Comparison of ENCODE assay signal across 8 cellular contexts in genomic region chr4:76984127-76984526, GRCh38.
DNase-seq lines count a peak whose midpoint lies in the region; ATAC-seq and TF ChIP-seq lines count a peak whose summit lies in the region.

No MANE protein-coding gene starts in this region.

- no peaks in the 10 kb centered on the region for H3K9me3 ChIP-seq in muscle layer of duodenum (ENCODE audit: control insufficient read depth in 1 of 2, low read length in 2 of 2)

- peaks cover 14 to 23% of the 10 kb centered on the region in 2 donors for H3K4me1 ChIP-seq in muscle layer of duodenum (ENCODE audit: control insufficient read depth in 1 of 2, insufficient read depth in 2 of 2, low read length in 2 of 2)

- H3K36me3 ChIP-seq in brain microvascular endothelial cell (replicated peaks): no peaks in the 10 kb centered on the region
- peaks cover 0 to 9% of the 10 kb centered on the region in 2 donors for H3K36me3 ChIP-seq in muscle layer of duodenum (ENCODE audit: control insufficient read depth in 1 of 2, insufficient read depth in 2 of 2, low read length in 2 of 2)

- peak; percentile 34 for TF ChIP-seq CTCF in AG09309 (IDR thresholded peaks at IDR 0.05; ENCODE audit: control insufficient read depth, insufficient read depth, low read depth, low read length, missing control alignments)
- peak; percentile 48 for TF ChIP-seq CTCF in brain microvascular endothelial cell (IDR thresholded peaks at IDR 0.05; ENCODE audit: low read depth, low read length, missing control alignments)

- H3K27ac ChIP-seq in brain microvascular endothelial cell: peak overlapping the region; percentile 96
- H3K27ac ChIP-seq in muscle layer of duodenum (ENCODE audit: low read length): peak overlapping the region; percentile 34

- in situ Hi-C loops in brain microvascular endothelial cell (cut with HindIII; ENCODE audit: low pct_ligation_motif_present, low sequenced_read_pairs): no loop called here

- DNase-seq in AG09309 (ENCODE audit: low read depth) (no peak), brain microvascular endothelial cell (no peak), NCI-H2196 treated with DMSO at 0.1 percent for 48 hours (lab: John Stamatoyannopoulos, UW; ENCODE audit: unreplicated experiment) (no peak), NCI-H748 treated with DMSO at 0.1 percent for 48 hours (lab: John Stamatoyannopoulos, UW) (no peak), activated gamma-delta T cell treated with Interleukin-2 at 50 U/mL for 16 hours (no peak)

- no peak overlapping the region for H3K4me3 ChIP-seq in AG09309 (ENCODE audit: control insufficient read depth, low read depth, low read length)
- no peak overlapping the region for H3K4me3 ChIP-seq in brain microvascular endothelial cell (ENCODE audit: low read depth, low read length)
- no peak overlapping the region for H3K4me3 ChIP-seq in muscle layer of duodenum (ENCODE audit: low read depth in 1 of 2, low read length in 2 of 2)

- H3K27me3 ChIP-seq in brain microvascular endothelial cell (replicated peaks) (no peaks in the 10 kb centered on the region), muscle layer of duodenum (ENCODE audit: low read depth, low read length) (no peaks in the 10 kb centered on the region)

- ATAC-seq in GM18907 (IDR thresholded peaks at IDR 0.05; ENCODE audit: unreplicated experiment) (peak; percentile 55), HG03565 (IDR thresholded peaks at IDR 0.05; ENCODE audit: unreplicated experiment) (peak; percentile 46)
